ENCODE assay signal across 19 cellular contexts in the genomic region with DNA sequence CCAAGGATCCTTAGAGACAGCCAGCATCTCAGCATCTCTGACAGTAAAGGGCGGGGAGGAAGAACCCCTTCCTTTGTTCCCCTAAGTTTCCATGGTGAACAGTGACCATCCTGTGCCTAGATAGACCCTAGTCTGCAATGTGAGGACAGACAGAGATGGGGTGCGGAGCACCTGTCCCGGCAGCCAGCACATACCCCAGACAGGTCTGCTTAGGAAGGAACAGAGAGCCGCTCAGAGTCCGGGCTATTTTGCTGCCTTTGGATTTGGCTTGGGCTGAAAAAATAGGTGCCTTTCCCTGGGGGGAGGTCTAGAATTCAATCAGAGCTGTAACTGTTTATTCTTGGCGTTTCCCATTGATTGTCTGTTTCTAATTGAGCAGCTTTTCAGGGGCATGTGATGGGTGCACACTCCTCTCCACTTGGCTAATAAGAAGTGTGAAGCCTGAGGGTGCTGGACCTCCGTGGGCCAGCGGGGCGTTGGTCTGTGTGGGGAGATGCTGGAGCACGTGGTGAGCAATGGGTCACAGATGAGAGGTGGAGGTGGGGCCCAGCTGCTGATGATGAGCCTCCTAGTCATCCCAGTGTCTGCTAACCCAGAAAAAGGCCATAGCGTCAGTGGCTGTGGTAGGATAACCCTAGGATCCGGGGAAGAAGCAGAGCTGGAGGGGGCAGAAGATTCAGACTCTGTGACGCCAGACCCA.
DNase-seq lines count a peak whose midpoint lies in the region; ATAC-seq, FAIRE-seq and TF ChIP-seq lines count a peak whose summit lies in the region.
"Had no signal": no experiment of that assay in that cellular context is flagged by ENCODE, and none has a peak within 500 bp of the region (broad histone marks: within the 10 kb centered on the region; RNA-seq: fewer than 3 reads in every experiment).

No MANE protein-coding gene starts in this region.

- H3K27ac ChIP-seq in right atrium auricular region (no peak overlapping the region), left lung (no peak overlapping the region)
- H3K27ac ChIP-seq: BLaER1 treated with 17β-estradiol and CSF1 and Interleukin-3, amounts not matched to agents 10 nM and 100 nM; esophagus muscularis mucosa; gastroesophageal sphincter had no signal

- no peak for TF ChIP-seq CTCF in right atrium auricular region (IDR thresholded peaks at IDR 0.05)
- TF ChIP-seq CTCF in left lung (IDR thresholded peaks at IDR 0.05), result no peak

- H3K9me3 ChIP-seq in right atrium auricular region (no peaks in the 10 kb centered on the region), left lung (no peaks in the 10 kb centered on the region)
- H3K9me3 ChIP-seq: BLaER1 treated with 17β-estradiol and CSF1 and Interleukin-3, amounts not matched to agents 10 nM and 100 nM; esophagus muscularis mucosa; gastroesophageal sphincter had no signal

- DNase-seq in right atrium auricular region (ENCODE audit: low spot score) (peak; percentile 52), left cardiac atrium (no peak), left lung (peak; percentile 22 to 64), urothelium cell line (ENCODE audit: low spot score) (no peak), COLO668 (lab: John Stamatoyannopoulos, UW; ENCODE audit: unreplicated experiment) (no peak), UCSD-AML1 (lab: John Stamatoyannopoulos, UW; ENCODE audit: unreplicated experiment) (no peak)
- peak; percentile 8 for DNase-seq in activated CD8-positive, alpha-beta memory T cell treated with anti-CD3 and anti-CD28 coated beads, Interleukin-2, amount 50 U/mL, for 4 hours
- DNase-seq: effector CD8-positive, alpha-beta T cell; KBM-7; NCI-H1694 treated with DMSO at 0.1 percent for 48 hours; NCI-H774; right cardiac atrium; SHP77; SW 1271 had no signal

- no peak for ATAC-seq in left cardiac atrium
- ATAC-seq in left lung, result no peak
- no peak for ATAC-seq in GM21515 (IDR thresholded peaks at IDR 0.05; ENCODE audit: unreplicated experiment)

- H3K4me3 ChIP-seq in right atrium auricular region, result no peak overlapping the region
- H3K4me3 ChIP-seq in left lung, result no peak overlapping the region
- H3K4me3 ChIP-seq: BLaER1 treated with 17β-estradiol and CSF1 and Interleukin-3, amounts not matched to agents 10 nM and 100 nM; esophagus muscularis mucosa; gastroesophageal sphincter had no signal

- peaks cover 0 to 7% of the 10 kb centered on the region in 2 donors for H3K4me1 ChIP-seq in right atrium auricular region
- no peaks in the 10 kb centered on the region for H3K4me1 ChIP-seq in left lung
- H3K4me1 ChIP-seq: gastroesophageal sphincter had no signal

- H3K36me3 ChIP-seq in right atrium auricular region (peaks cover 5% of the 10 kb centered on the region), left lung (peaks cover 0 to 4% of the 10 kb centered on the region in 2 donors)

- peak; percentile 53 for FAIRE-seq in urothelium cell line (lab: Jason Lieb, UNC)
- FAIRE-seq: keratinocyte had no signal

- intact Hi-C loops in left cardiac atrium (cut with DNase I) (no loop called here), left lung (cut with DNase I) (no loop called here)

- H3K27me3 ChIP-seq in right atrium auricular region (no peaks in the 10 kb centered on the region), left lung (no peaks in the 10 kb centered on the region)
- H3K27me3 ChIP-seq: BLaER1 treated with 17β-estradiol and CSF1 and Interleukin-3, amounts not matched to agents 10 nM and 100 nM; esophagus muscularis mucosa; gastroesophageal sphincter had no signal

Comparison
In these comparisons a context has a peak if more than half of its experiments do, and no peak if none do; other contexts are left out.
1. DNase-seq: peak in right atrium auricular region (single experiment), activated CD8-positive, alpha-beta memory T cell treated with anti-CD3 and anti-CD28 coated beads, Interleukin-2, amount 50 U/mL, for 4 hours (single experiment) and left lung (2 of 2); none in left cardiac atrium (single experiment), urothelium cell line (single experiment), COLO668 (single experiment) and UCSD-AML1 (single experiment).